ENCODE assay signal across 8 cellular contexts in the genomic region with DNA sequence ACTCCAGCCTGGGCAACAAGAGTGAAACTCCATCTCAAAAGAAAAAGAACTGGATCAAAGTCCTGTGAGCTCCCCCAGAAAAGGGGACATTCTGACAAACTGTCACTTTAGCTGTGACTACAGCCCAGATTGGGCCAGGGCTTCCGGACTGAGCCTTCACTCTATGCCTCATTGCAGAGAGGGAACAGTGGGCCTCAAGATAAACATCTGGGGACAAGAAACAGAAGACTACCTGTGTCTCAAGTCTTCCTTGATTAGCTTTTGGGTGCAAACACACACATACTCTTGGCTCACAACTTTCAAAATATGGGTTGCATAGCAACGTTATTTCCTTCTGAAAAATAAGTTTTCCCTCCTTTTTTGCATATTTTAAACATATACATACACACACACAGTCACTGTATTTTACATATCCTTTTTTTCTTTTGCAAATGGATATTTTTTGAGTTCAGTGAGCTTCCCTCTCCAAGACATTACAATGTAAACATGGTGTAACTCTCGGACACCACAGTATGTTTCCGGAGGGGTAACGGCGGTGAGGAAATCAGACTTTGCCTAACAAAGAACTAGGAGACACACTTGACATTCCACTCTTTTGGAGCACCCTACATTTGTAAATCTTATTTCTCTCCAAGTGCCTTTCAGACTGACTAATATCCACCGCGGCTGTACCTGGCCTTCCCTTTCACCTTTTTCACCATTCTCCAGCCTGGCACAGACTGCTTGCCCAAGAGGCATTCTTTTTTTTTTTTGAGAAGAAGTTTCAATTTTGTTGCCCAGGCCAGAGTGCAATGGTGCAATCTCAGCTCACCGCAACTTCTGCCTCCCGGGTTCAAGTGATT. TPM values are rescaled to one million over a fixed set of nuclear protein-coding genes. Genes with fewer than 3 reads are reported as not detected.
DNase-seq lines count a peak whose midpoint lies in the region; ATAC-seq and TF ChIP-seq lines count a peak whose summit lies in the region.

No MANE protein-coding gene starts in this region.

- H3K27me3 ChIP-seq in GM06990 (replicated peaks; ENCODE audit: control insufficient read depth, insufficient read depth, low read length) (no peaks in the 10 kb centered on the region), dorsolateral prefrontal cortex (no peaks in the 10 kb centered on the region), neutrophil (no peaks in the 10 kb centered on the region), aorta (ENCODE audit: control insufficient read depth in 1 of 2, insufficient read depth in 2 of 2, low read length in 1 of 2) (no peaks in the 10 kb centered on the region)

- H3K9me3 ChIP-seq in neutrophil, result no peaks in the 10 kb centered on the region
- no peaks in the 10 kb centered on the region for H3K9me3 ChIP-seq in aorta (ENCODE audit: control insufficient read depth, low read length)

- TF ChIP-seq CTCF in GM06990 (IDR thresholded peaks at IDR 0.05; ENCODE audit: insufficient read depth, low read length, poor library complexity, severe bottlenecking), result no peak
- no peak for TF ChIP-seq CTCF in dorsolateral prefrontal cortex (IDR thresholded peaks at IDR 0.05 in 54 of 56, conservative IDR thresholded peaks at IDR 0.05 in 2 of 56; ENCODE audit: low read depth in 1 of 56, partially characterized antibody in 56 of 56)
- no peak for TF ChIP-seq CTCF in neutrophil (IDR thresholded peaks at IDR 0.05)

- intact Hi-C loops in dorsolateral prefrontal cortex (cut with DNase I) (loop anchor here in 1 of 2 donors (10.0 kb wide), 1 partner anchor 242 kb away; a partner anchor contains a TSS), aorta (cut with DNase I) (no loop called here)

- peak overlapping the region; percentile 3 for H3K4me3 ChIP-seq in GM06990 (replicated peaks; ENCODE audit: low read depth, low read length)
- H3K4me3 ChIP-seq in dorsolateral prefrontal cortex, result peak overlapping the region in 16 of 59 donors; percentile 5 to 94 (median 29)
- peak overlapping the region; percentile 79 to 95 for H3K4me3 ChIP-seq in neutrophil (ENCODE audit: low read depth in 1 of 2, low read length in 1 of 2)
- H3K4me3 ChIP-seq in aorta (ENCODE audit: low read length in 2 of 2), result no peak overlapping the region

- H3K36me3 ChIP-seq in GM06990 (ENCODE audit: control insufficient read depth, insufficient read depth, low read length), result no peaks in the 10 kb centered on the region; the same call in 1 of the 2 replicates
- no peaks in the 10 kb centered on the region for H3K36me3 ChIP-seq in neutrophil
- no peaks in the 10 kb centered on the region for H3K36me3 ChIP-seq in aorta (ENCODE audit: control insufficient read depth in 1 of 2, insufficient read depth in 2 of 2, low read length in 1 of 2)

- ATAC-seq in HG02884 (IDR thresholded peaks at IDR 0.05; ENCODE audit: unreplicated experiment), result no peak
- ATAC-seq in aorta (ENCODE audit: low FRiP score), result no peak
- no peak for ATAC-seq in HG03442 (IDR thresholded peaks at IDR 0.05; ENCODE audit: unreplicated experiment)

- peaks cover 61 to 78% of the 10 kb centered on the region in 2 experiments for H3K4me1 ChIP-seq in neutrophil (ENCODE audit: control insufficient read depth in 1 of 2, insufficient read depth in 1 of 2, low read depth in 1 of 2, low read length in 1 of 2)
- peaks cover 0 to 2% of the 10 kb centered on the region in 2 donors for H3K4me1 ChIP-seq in aorta (ENCODE audit: control insufficient read depth in 1 of 2, insufficient read depth in 2 of 2, low read length in 2 of 2)

- no peak for DNase-seq in GM06990 (ENCODE audit: extremely low read depth, insufficient read length)
- peak; percentile 76 for DNase-seq in NOMO-1 treated with DMSO at 0.1 percent for 48 hours (lab: John Stamatoyannopoulos, UW; ENCODE audit: unreplicated experiment)
- DNase-seq in dorsolateral prefrontal cortex, result no peak
- no peak for DNase-seq in aorta
- DNase-seq in NCI-H526 (lab: John Stamatoyannopoulos, UW), result no peak

- H3K27ac ChIP-seq in dorsolateral prefrontal cortex (peak overlapping the region in 37 of 59 donors; percentile 2 to 89 (median 38)), neutrophil (peak overlapping the region; percentile 97), aorta (ENCODE audit: low read depth in 1 of 2, low read length in 2 of 2) (no peak overlapping the region)

- 67 to 76% methylated on average over 10 of the region's 10 CpGs for WGBS in aorta, 2 donors

RNA-seq across cellular contexts. Expression of a gene that starts 3.5 kb away (rescaled TPM):
- total RNA-seq in dorsolateral prefrontal cortex (100 to 1,000 TPM; 130 to 245 (median 170) TPM), aorta (100 to 1,000 TPM; 109 to 183 TPM)
- 100 to 1,000 TPM in 1 of 2 donors, 10 to 100 TPM in 1; 92.4 to 208 TPM for polyA plus RNA-seq in aorta

Comparison
In these comparisons a context has a peak if more than half of its experiments do, and no peak if none do; other contexts are left out.
1. H3K4me3 ChIP-seq: peak in GM06990 (single experiment) and neutrophil (2 of 2); none in aorta (0 of 2).
2. H3K27ac ChIP-seq: peak in dorsolateral prefrontal cortex (37 of 59) and neutrophil (single experiment); none in aorta (0 of 2).